ENCODE assay signal across 1 cellular context in the genomic region with DNA sequence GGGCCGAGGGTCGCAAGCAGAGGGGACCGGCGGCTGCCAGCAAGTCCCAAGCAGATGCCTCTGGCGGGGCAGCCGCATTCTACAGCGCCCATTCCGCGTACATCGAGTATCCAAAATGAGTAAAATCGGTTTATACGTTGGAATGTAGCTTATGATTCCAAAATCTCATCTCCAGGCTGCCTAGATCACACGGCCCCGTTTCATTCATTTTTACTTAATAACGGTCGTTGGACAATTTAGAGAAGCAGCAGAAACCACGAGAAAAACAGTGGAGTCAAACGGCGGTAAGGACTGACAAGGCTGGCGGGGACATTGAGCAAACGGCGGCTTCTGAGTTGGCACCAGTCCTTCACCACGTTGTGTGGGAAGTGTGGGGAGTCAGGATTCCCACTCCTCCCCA.
TF ChIP-seq lines count a peak whose summit lies in the region.

No MANE protein-coding gene starts in this region.

TF ChIP-seq in H1, 55 proteins besides CTCF, POLR2A, EP300 and RAD21:
- TF ChIP-seq EZH2 (IDR thresholded peaks at IDR 0.05; ENCODE audit: low read depth, low read length, severe bottlenecking) (peak; percentile 69), RNF2 (IDR thresholded peaks at IDR 0.05; ENCODE audit: borderline replicate concordance, low read depth, low read length, missing control alignments, poor library complexity, severe bottlenecking) (peak; percentile 74), SUZ12 (IDR thresholded peaks at IDR 0.05; ENCODE audit: low read length) (peak; percentile 62)
